ENCODE assay signal across 14 cellular contexts in the genomic region with DNA sequence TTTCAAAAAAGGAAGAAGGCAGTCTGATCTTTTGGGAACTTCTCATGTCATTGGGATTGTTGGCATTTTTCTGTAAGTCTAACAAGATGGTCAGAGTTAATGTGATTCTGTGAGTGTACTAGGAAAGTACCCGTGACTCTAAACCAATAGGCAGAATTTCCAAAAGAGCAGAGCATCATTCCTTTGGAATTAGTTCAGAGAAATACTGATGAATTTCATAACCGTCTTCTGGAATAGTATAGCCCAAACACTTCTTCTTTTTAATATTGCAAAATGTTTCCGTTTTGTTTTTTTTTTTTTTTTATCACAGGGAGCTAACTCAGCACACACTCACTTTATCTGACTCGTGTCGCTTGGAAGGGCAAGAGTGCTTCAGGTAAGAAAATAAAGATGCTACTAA.
"Had no signal": no experiment of that assay in that cellular context is flagged by ENCODE, and none has a peak within 500 bp of the region (broad histone marks: within the 10 kb centered on the region; RNA-seq: fewer than 3 reads in every experiment).

No MANE protein-coding gene starts in this region.

- H3K36me3 ChIP-seq: tibial nerve, vagina had no signal

- H3K27ac ChIP-seq: body of pancreas, tibial nerve, vagina had no signal

- H3K27me3 ChIP-seq: body of pancreas, tibial nerve, vagina had no signal

- H3K9me3 ChIP-seq: body of pancreas, tibial nerve, vagina had no signal

- H3K4me1 ChIP-seq: body of pancreas, vagina had no signal

- H3K4me3 ChIP-seq: body of pancreas, lung, smooth muscle cell, tibial nerve, vagina had no signal

- DNase-seq: activated CD4-positive, alpha-beta T cell treated with anti-CD3 and anti-CD28 coated beads, Interleukin-2, amount 50 U/mL, for 4 hours; activated CD4-positive, CD25-positive, alpha-beta regulatory T cell treated with anti-CD3 and anti-CD28 coated beads, Interleukin-2, amount 50 U/mL, for 72 hours; activated naive CD4-positive, alpha-beta T cell treated with anti-CD3 and anti-CD28 coated beads, Interleukin-2, amount 50 U/mL, for 16 hours; activated T-cell treated with anti-CD3 and anti-CD28 coated beads, Interleukin-2, amount 50 U/mL, for 1 hour; body of pancreas; dermis blood vessel endothelial cell; head of caudate nucleus; left colon; natural killer cell; right cardiac atrium had no signal

- H3K4me2 ChIP-seq: smooth muscle cell had no signal
